In genomic region chr2:53787911-53788289, GRCh38 we compare ENCODE assay signal across 8 cellular contexts. TPM values are rescaled to one million over a fixed set of nuclear protein-coding genes. Genes with fewer than 3 reads are reported as not detected.
A peak's percentile ranks its signal among the peaks of the same experiment; 100 is the strongest.
DNase-seq lines count a peak whose midpoint lies in the region; ATAC-seq, FAIRE-seq and TF ChIP-seq lines count a peak whose summit lies in the region.

No MANE protein-coding gene starts in this region.

- no peak for ATAC-seq in activated CD4-positive, CD25-positive, alpha-beta regulatory T cell treated with anti-CD3 and anti-CD28 coated beads, Interleukin-2, amount 50 U/mL, for 24 hours

- DNase-seq in AG08395 (ENCODE audit: low spot score) = peak; percentile 11
- peak; percentile 15 for DNase-seq in bronchial epithelial cell (ENCODE audit: low read depth)
- no peak for DNase-seq in SKM-1 treated with dmso at 0.1 percent for 144 hours (lab: John Stamatoyannopoulos, UW; ENCODE audit: unreplicated experiment)
- no peak for DNase-seq in NCI-H1930 (lab: John Stamatoyannopoulos, UW)
- no peak for DNase-seq in NCI-H2107 (lab: John Stamatoyannopoulos, UW)

- H3K27ac ChIP-seq in HUES64 (ENCODE audit: low read depth, low read length) (no peak overlapping the region), muscle layer of colon (ENCODE audit: low read depth, low read length) (no peak overlapping the region)

- peaks cover 24% of the 10 kb centered on the region for H3K4me1 ChIP-seq in HUES64 (ENCODE audit: insufficient read depth, low read length)
- H3K4me1 ChIP-seq in muscle layer of colon (ENCODE audit: insufficient read depth, low read length) = peaks cover 28% of the 10 kb centered on the region

- FAIRE-seq in bronchial epithelial cell (lab: Jason Lieb, UNC) = no peak

- peak overlapping the region; percentile 94 for H3K9ac ChIP-seq in HUES64 (ENCODE audit: low read depth, low read length)
- peak overlapping the region; percentile 95 for H3K9ac ChIP-seq in muscle layer of colon (ENCODE audit: low read length)

- H3K27me3 ChIP-seq in HUES64 (ENCODE audit: insufficient read depth, low read length) (no peaks in the 10 kb centered on the region), bronchial epithelial cell (ENCODE audit: control insufficient read depth, insufficient read depth, low read length) (no peaks in the 10 kb centered on the region), muscle layer of colon (ENCODE audit: control insufficient read depth in 1 of 2, insufficient read depth in 2 of 2, low read length in 2 of 2) (no peaks in the 10 kb centered on the region)

- TF ChIP-seq CTCF in bronchial epithelial cell (IDR thresholded peaks at IDR 0.05; ENCODE audit: insufficient read depth, low read length, severe bottlenecking) = no peak

- H3K9me3 ChIP-seq in HUES64 (ENCODE audit: insufficient read depth, low read depth, low read length) (no peaks in the 10 kb centered on the region), muscle layer of colon (ENCODE audit: low read length) (no peaks in the 10 kb centered on the region)

- peak overlapping the region; percentile 75 for H3K4me3 ChIP-seq in HUES64 (ENCODE audit: low read length)
- H3K4me3 ChIP-seq in bronchial epithelial cell (ENCODE audit: low read depth, low read length) = peak overlapping the region; percentile 58
- H3K4me3 ChIP-seq in muscle layer of colon (ENCODE audit: low read depth in 1 of 2, low read length in 2 of 2) = peak overlapping the region; percentile 83 to 90

- H3K36me3 ChIP-seq in HUES64 (ENCODE audit: insufficient read depth, low read length) = no peaks in the 10 kb centered on the region
- H3K36me3 ChIP-seq in bronchial epithelial cell (ENCODE audit: control insufficient read depth, insufficient read depth, low read length) = no peaks in the 10 kb centered on the region
- no peaks in the 10 kb centered on the region for H3K36me3 ChIP-seq in muscle layer of colon (ENCODE audit: insufficient read depth, low read length)

- 24% methylated on average over 6 of the region's 7 CpGs for WGBS in HUES64

RNA-seq across cellular contexts. Expression of gene ERLEC1, which starts 1.1 kb away (rescaled TPM):
- 22.0 TPM for polyA plus RNA-seq in HUES64 (2013, experiment 1 of 2)
- 26.8 TPM for polyA plus RNA-seq in HUES64 (2013, experiment 2 of 2)
- 52.1 and 75.5 TPM in 2 replicates for total RNA-seq in bronchial epithelial cell

RNA-seq across cellular contexts. Expression of gene ASB3, which starts 1.1 kb away (rescaled TPM):
- 17.1 TPM for polyA plus RNA-seq in HUES64 (2013, experiment 1 of 2)
- 18.6 TPM for polyA plus RNA-seq in HUES64 (2013, experiment 2 of 2)
- 10.6 and 13.4 TPM in 2 replicates for total RNA-seq in bronchial epithelial cell

RNA-seq across cellular contexts. Expression of gene CHAC2, which starts 20.3 kb away (rescaled TPM):
- 14.9 TPM for polyA plus RNA-seq in HUES64 (2013, experiment 1 of 2)
- 15.7 TPM for polyA plus RNA-seq in HUES64 (2013, experiment 2 of 2)
- total RNA-seq in bronchial epithelial cell = 5.0 and 8.8 TPM in 2 replicates

Comparison
In these comparisons a context has a peak if more than half of its experiments do, and no peak if none do; other contexts are left out.
1. DNase-seq: peak in AG08395 (single experiment) and bronchial epithelial cell (single experiment); none in SKM-1 treated with dmso at 0.1 percent for 144 hours (single experiment), NCI-H1930 (0 of 2) and NCI-H2107 (single experiment).
2. Peak in every context shown above with its lines, with median percentiles within 50 percentile points of each other: H3K4me3 ChIP-seq.